In the genomic region with DNA sequence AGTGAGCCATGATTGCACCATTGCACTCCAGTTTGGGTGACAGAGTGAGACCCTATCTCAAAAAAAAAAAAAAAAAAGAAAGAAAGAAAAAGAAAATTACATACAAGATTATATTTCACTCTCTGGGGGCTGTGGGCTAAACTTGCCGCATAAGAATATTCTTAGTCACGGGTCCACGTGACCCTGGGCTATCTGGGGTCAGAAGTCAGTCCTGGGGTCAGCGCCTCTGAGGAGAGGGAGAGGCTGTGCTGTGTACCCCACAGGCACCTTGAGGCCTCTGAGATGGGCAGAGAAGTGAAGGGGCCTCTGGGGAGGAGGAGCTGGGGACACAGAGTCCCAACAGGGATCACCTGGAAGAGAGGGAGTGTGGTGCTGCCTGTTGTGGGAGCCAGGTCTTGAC, we compare ENCODE assay signal across 20 cellular contexts. TPM values are rescaled to one million over a fixed set of nuclear protein-coding genes. Genes with fewer than 3 reads are reported as not detected.
DNase-seq lines count a peak whose midpoint lies in the region; ATAC-seq, FAIRE-seq and TF ChIP-seq lines count a peak whose summit lies in the region.
"Had no signal": no experiment of that assay in that cellular context is flagged by ENCODE, and none has a peak within 500 bp of the region (broad histone marks: within the 10 kb centered on the region; RNA-seq: fewer than 3 reads in every experiment).

No MANE protein-coding gene starts in this region.

- no TSS peak for BruUV-seq in K562 (replicated peaks; lab: Mats Ljungman, UMichigan)

- no peaks in the 10 kb centered on the region for H3F3A ChIP-seq in Loucy (ENCODE audit: low read depth)
- no peaks in the 10 kb centered on the region for H3F3A ChIP-seq in neural progenitor cell (ENCODE audit: low read depth)

- H3K9me2 ChIP-seq in Loucy (replicated peaks; ENCODE audit: low read depth, low read length), result no peaks in the 10 kb centered on the region

- POLR2A ChIA-PET in K562 (lab: Yijun Ruan, JAX), result no interaction called here

- no peaks in the 10 kb centered on the region for H3K36me3 Mint-ChIP-seq in neural progenitor cell
- peaks cover 16 to 17% of the 10 kb centered on the region in 2 donors for H3K36me3 Mint-ChIP-seq in stimulated activated naive B cell treated with anti-CD40 and anti-IgM and Interleukin-4, amounts not matched to agents 10 μg/mL and 1 μg/mL and 100 μg/mL, for 72 hours
- H3K36me3 Mint-ChIP-seq: CD4-positive, CD25-positive, alpha-beta regulatory T cell had no signal

- H3K79me2 ChIP-seq in Loucy (ENCODE audit: insufficient read depth, low read length), result peaks cover 9% of the 10 kb centered on the region
- H3K79me2 ChIP-seq in K562 (ENCODE audit: control insufficient read depth, insufficient read depth, low read length), result no peaks in the 10 kb centered on the region
- H3K79me2 ChIP-seq in neural progenitor cell (ENCODE audit: low read depth), result no peaks in the 10 kb centered on the region

- H3K4me1 Mint-ChIP-seq in neural progenitor cell, result peaks cover 29% of the 10 kb centered on the region
- H3K4me1 Mint-ChIP-seq in stimulated activated naive B cell treated with anti-CD40 and anti-IgM and Interleukin-4, amounts not matched to agents 10 μg/mL and 1 μg/mL and 100 μg/mL, for 72 hours, result peaks cover 58 to 90% of the 10 kb centered on the region in 2 donors

- in situ Hi-C loops in K562 (cut with MboI), result no loop called here

- FAIRE-seq in K562 (lab: Jason Lieb, UNC), result no peak
- FAIRE-seq: A549, G401.6, GM12891 had no signal

- no peaks in the 10 kb centered on the region for H4K20me1 ChIP-seq in Loucy (ENCODE audit: insufficient read depth, low read length, poor library complexity, severe bottlenecking)
- H4K20me1 ChIP-seq in K562 (replicated peaks; ENCODE audit: control insufficient read depth, insufficient read depth, low read length), result no peaks in the 10 kb centered on the region; the same call in 1 of the 2 replicates
- H4K20me1 ChIP-seq in neural progenitor cell (ENCODE audit: low read depth), result no peaks in the 10 kb centered on the region

- no peak for DNase-seq in K562 (ENCODE audit: extremely low read depth in 1 of 4, low spot score in 3 of 4)
- no peak for DNase-seq in neural progenitor cell (ENCODE audit: low spot score)
- no peak for DNase-seq in stimulated activated naive B cell treated with anti-CD40 and anti-IgM and Interleukin-4, amounts not matched to agents 10 μg/mL and 1 μg/mL and 100 μg/mL, for 72 hours
- DNase-seq in activated CD4-positive, CD25-positive, alpha-beta regulatory T cell treated with anti-CD3 and anti-CD28 coated beads, Interleukin-2, amount 50 U/mL, for 72 hours, result no peak
- DNase-seq in NCI-H2227 treated with DMSO at 0.1 percent for 48 hours (lab: John Stamatoyannopoulos, UW), result no peak
- DNase-seq in activated CD4-positive, CD25-positive, alpha-beta regulatory T cell (lab: John Stamatoyannopoulos, UW), result no peak
- DNase-seq: Calu3; CD4-positive, CD25-positive, alpha-beta regulatory T cell; DMS 273 treated with DMSO at 0.1 percent for 48 hours; HCEC 1CT; HFFc6 had no signal

- no peak for TF ChIP-seq POLR2A in K562 (conservative IDR thresholded peaks at IDR 0.05)

- H2AFZ ChIP-seq in Loucy (ENCODE audit: low read length) (no peak overlapping the region), K562 (ENCODE audit: low read depth, low read length) (no peak overlapping the region), neural progenitor cell (replicated peaks) (peak overlapping the region; percentile 34)

- TF ChIP-seq CTCF in Loucy (conservative IDR thresholded peaks at IDR 0.05; ENCODE audit: low read length) (no peak), K562 (IDR thresholded peaks at IDR 0.05 in 2 of 3, conservative IDR thresholded peaks at IDR 0.05 in 1 of 3; ENCODE audit: insufficient read depth in 2 of 3, low read depth in 1 of 3, low read length in 3 of 3) (no peak), neural progenitor cell (IDR thresholded peaks at IDR 0.05) (no peak)

- H3K36me3 ChIP-seq in Loucy (ENCODE audit: insufficient read depth, low read length) (no peaks in the 10 kb centered on the region), K562 (ENCODE audit: control insufficient read depth, insufficient read depth, low read length) (no peaks in the 10 kb centered on the region), neural progenitor cell (no peaks in the 10 kb centered on the region)

- peaks cover 31% of the 10 kb centered on the region for H3K4me1 ChIP-seq in Loucy (ENCODE audit: insufficient read depth, low read length, poor library complexity, severe bottlenecking)
- H3K4me1 ChIP-seq in K562 (replicated peaks in 1 of 2; ENCODE audit: control insufficient read depth in 2 of 2, insufficient read depth in 2 of 2, low read length in 2 of 2), result peaks cover 0 to 21% of the 10 kb centered on the region in 2 experiments; a peak in 2 of 5 replicates
- H3K4me1 ChIP-seq in neural progenitor cell, result peaks cover 8% of the 10 kb centered on the region
- H3K4me1 ChIP-seq: A549 had no signal

- ATAC-seq in K562, result no peak
- ATAC-seq in stimulated activated naive B cell treated with anti-CD40 and anti-IgM and Interleukin-4, amounts not matched to agents 10 μg/mL and 1 μg/mL and 100 μg/mL, for 72 hours (replicated peaks), result no peak
- no peak for ATAC-seq in HG03378 (IDR thresholded peaks at IDR 0.05; ENCODE audit: unreplicated experiment)

- peak overlapping the region; percentile 96 for H3K27ac Mint-ChIP-seq in neural progenitor cell
- H3K27ac Mint-ChIP-seq in stimulated activated naive B cell treated with anti-CD40 and anti-IgM and Interleukin-4, amounts not matched to agents 10 μg/mL and 1 μg/mL and 100 μg/mL, for 72 hours, result peak overlapping the region; percentile 77
- H3K27ac Mint-ChIP-seq: CD4-positive, CD25-positive, alpha-beta regulatory T cell; HFFc6 had no signal

- H3K27ac ChIP-seq in K562 (ENCODE audit: extremely low read depth, low read depth, low read length) (no peak overlapping the region), neural progenitor cell (no peak overlapping the region)
- H3K27ac ChIP-seq: A549, HL-60 had no signal

- TF ChIP-seq EP300 in K562 (IDR thresholded peaks at IDR 0.05; ENCODE audit: low read length), result no peak

- no peak for TF ChIP-seq RAD21 in K562 (CRISPR knock-in tag; conservative IDR thresholded peaks at IDR 0.05 in 1 of 2, IDR thresholded peaks at IDR 0.05 in 1 of 2)

- no peak overlapping the region for H3K4me3 Mint-ChIP-seq in neural progenitor cell
- no peak overlapping the region for H3K4me3 Mint-ChIP-seq in stimulated activated naive B cell treated with anti-CD40 and anti-IgM and Interleukin-4, amounts not matched to agents 10 μg/mL and 1 μg/mL and 100 μg/mL, for 72 hours
- H3K4me3 Mint-ChIP-seq: CD4-positive, CD25-positive, alpha-beta regulatory T cell; HFFc6 had no signal

- peak overlapping the region; percentile 57 for H3K9ac ChIP-seq in Loucy (ENCODE audit: low read depth, low read length, poor library complexity, severe bottlenecking)
- H3K9ac ChIP-seq in K562 (ENCODE audit: insufficient read depth in 1 of 2, low read depth in 2 of 2, low read length in 2 of 2), result peak overlapping the region in 1 of 2 experiments; percentile 36; a peak in 1 of 4 replicates
- H3K9ac ChIP-seq in neural progenitor cell, result no peak overlapping the region

- 12% methylated on average over 4 of the region's 4 CpGs for WGBS in K562 (ENCODE audit: insufficient coverage, low coverage, missing lambda C conversion rate)

- no peaks in the 10 kb centered on the region for H3K9me3 Mint-ChIP-seq in neural progenitor cell
- peaks cover 3 to 4% of the 10 kb centered on the region in 2 donors for H3K9me3 Mint-ChIP-seq in stimulated activated naive B cell treated with anti-CD40 and anti-IgM and Interleukin-4, amounts not matched to agents 10 μg/mL and 1 μg/mL and 100 μg/mL, for 72 hours
- H3K9me3 Mint-ChIP-seq: CD4-positive, CD25-positive, alpha-beta regulatory T cell; HFFc6 had no signal

- H3K4me3 ChIP-seq in Loucy (ENCODE audit: low read length, poor library complexity, severe bottlenecking) (no peak overlapping the region), K562 (no peak overlapping the region), neural progenitor cell (no peak overlapping the region)
- H3K4me3 ChIP-seq: A549 had no signal

- H3K27me3 ChIP-seq in Loucy (ENCODE audit: insufficient read depth, low read length, poor library complexity, severe bottlenecking) (no peaks in the 10 kb centered on the region), K562 (ENCODE audit: control insufficient read depth in 2 of 2, insufficient read depth in 2 of 2, low read length in 2 of 2) (peaks cover 22 to 49% of the 10 kb centered on the region in 2 experiments), neural progenitor cell (no peaks in the 10 kb centered on the region)

- intact Hi-C loops in K562 (cut with micrococcal nuclease), result no loop called here

- H3K4me2 ChIP-seq in Loucy (ENCODE audit: low read depth, low read length, poor library complexity, severe bottlenecking), result no peak overlapping the region
- no peak overlapping the region for H3K4me2 ChIP-seq in K562 (ENCODE audit: insufficient read depth, low read length)
- peak overlapping the region; percentile 27 for H3K4me2 ChIP-seq in neural progenitor cell
- H3K4me2 ChIP-seq: A549 had no signal

- H3K9me3 ChIP-seq in Loucy (ENCODE audit: insufficient read depth, low read depth, low read length) (no peaks in the 10 kb centered on the region), K562 (replicated peaks; ENCODE audit: control insufficient read depth, insufficient read depth, low read depth, low read length) (no peaks in the 10 kb centered on the region; the same call in 1 of the 2 replicates), neural progenitor cell (ENCODE audit: low read depth) (no peaks in the 10 kb centered on the region)
- H3K9me3 ChIP-seq: A549 had no signal

- H3K27me3 Mint-ChIP-seq in neural progenitor cell (ENCODE audit: insufficient read depth, low read depth), result peaks cover 5% of the 10 kb centered on the region
- H3K27me3 Mint-ChIP-seq in stimulated activated naive B cell treated with anti-CD40 and anti-IgM and Interleukin-4, amounts not matched to agents 10 μg/mL and 1 μg/mL and 100 μg/mL, for 72 hours, result no peaks in the 10 kb centered on the region
- H3K27me3 Mint-ChIP-seq: CD4-positive, CD25-positive, alpha-beta regulatory T cell had no signal

- H3K9me1 ChIP-seq in K562 (ENCODE audit: control insufficient read depth, insufficient read depth, low read length), result no peaks in the 10 kb centered on the region

- CTCF ChIA-PET in K562 (lab: Yijun Ruan, JAX; ENCODE audit: low intra/inter-chr PET ratio), result no interaction called here

RNA-seq across cellular contexts. Expression of gene CD79B, which starts 5.8 kb away (rescaled TPM):
- total RNA-seq in K562 (2011; cell fraction: chromatin; rRNA removed; ENCODE audit: low replicate concordance), result not detected in 2 replicates
- not detected in 2 replicates for total RNA-seq in K562 (2011; cell fraction: nucleolus; rRNA removed)
- total RNA-seq in K562 (2011; cell fraction: nucleoplasm; rRNA removed), result 0.59 TPM in 1 of 2 replicates, not detected in the other
- not detected in 2 replicates for total RNA-seq in K562 (2014; rRNA removed)
- 0.44 TPM in 1 of 2 replicates, not detected in the other for total RNA-seq in K562 (2014; rRNA removed; fragmentation: Illumina TruSeq; extraction: Trizol)
- not detected in 2 replicates for total RNA-seq in K562 (2015; rRNA removed; fragmentation: Illumina TruSeq; extraction: Trizol)
- total RNA-seq in K562 (2021), result 0.38 and 0.62 TPM in 2 replicates
- 0.34 and 0.50 TPM in 2 replicates for polyA plus RNA-seq in K562 (2011; rRNA removed)
- polyA plus RNA-seq in K562 (2011; cell fraction: cytosol; rRNA removed), result 0.36 and 0.80 TPM in 2 replicates
- polyA plus RNA-seq in K562 (2011; cell fraction: nucleus; rRNA removed), result 0.38 and 0.46 TPM in 2 replicates
- 0.86 and 0.99 TPM in 2 replicates for polyA plus RNA-seq in K562 (2012)
- polyA plus RNA-seq in K562 (2014; fragmentation: Illumina TruSeq; extraction: Trizol), result 0.12 and 0.39 TPM in 2 replicates
- polyA plus RNA-seq in K562 (2014; fragmentation: Nextera tagmentation; extraction: Ambion mirVana), result under 1 TPM; 0.15 to 0.18 TPM
- 0.57 TPM in 1 of 2 replicates, not detected in the other for polyA plus RNA-seq in K562 (2014; rRNA removed)
- polyA minus RNA-seq in K562 (2011; rRNA and poly(A)+ RNA removed), result not detected in 2 replicates
- not detected in 2 replicates for polyA minus RNA-seq in K562 (2011; cell fraction: cytosol; rRNA and poly(A)+ RNA removed)
- not detected in 2 replicates for polyA minus RNA-seq in K562 (2011; cell fraction: nucleus; rRNA and poly(A)+ RNA removed)
- 1.6 TPM in 1 of 2 replicates, not detected in the other for total RNA-seq in neural progenitor cell (ENCODE audit: low replicate concordance)
- total RNA-seq: Calu3, H4 had no signal
- polyA plus RNA-seq: AG04450 had no signal

RNA-seq across cellular contexts. Expression of gene GH1, which starts 19.3 kb away (rescaled TPM):
- not detected in 2 replicates for total RNA-seq in K562 (2011; cell fraction: chromatin; rRNA removed; ENCODE audit: low replicate concordance)
- total RNA-seq in K562 (2011; cell fraction: nucleolus; rRNA removed), result not detected in 2 replicates
- total RNA-seq in K562 (2011; cell fraction: nucleoplasm; rRNA removed), result not detected in 2 replicates
- total RNA-seq in K562 (2014; rRNA removed), result not detected in 2 replicates
- not detected in 2 replicates for total RNA-seq in K562 (2014; rRNA removed; fragmentation: Illumina TruSeq; extraction: Trizol)
- total RNA-seq in K562 (2015; rRNA removed; fragmentation: Illumina TruSeq; extraction: Trizol), result not detected in 2 replicates
- not detected in 2 replicates for total RNA-seq in K562 (2021)
- not detected in 2 replicates for polyA plus RNA-seq in K562 (2011; rRNA removed)
- polyA plus RNA-seq in K562 (2011; cell fraction: cytosol; rRNA removed), result not detected in 2 replicates
- not detected in 2 replicates for polyA plus RNA-seq in K562 (2011; cell fraction: nucleus; rRNA removed)
- not detected in 2 replicates for polyA plus RNA-seq in K562 (2012)
- polyA plus RNA-seq in K562 (2014; fragmentation: Illumina TruSeq; extraction: Trizol), result not detected in 2 replicates
- polyA plus RNA-seq in K562 (2014; fragmentation: Nextera tagmentation; extraction: Ambion mirVana), result not detected
- polyA plus RNA-seq in K562 (2014; rRNA removed), result not detected in 2 replicates
- not detected in 2 replicates for polyA minus RNA-seq in K562 (2011; rRNA and poly(A)+ RNA removed)
- not detected in 2 replicates for polyA minus RNA-seq in K562 (2011; cell fraction: cytosol; rRNA and poly(A)+ RNA removed)
- not detected in 2 replicates for polyA minus RNA-seq in K562 (2011; cell fraction: nucleus; rRNA and poly(A)+ RNA removed)
- total RNA-seq in neural progenitor cell (ENCODE audit: low replicate concordance), result not detected in 2 replicates
- total RNA-seq: Calu3; CD4-positive, CD25-positive, alpha-beta regulatory T cell; H4; HFFc6 had no signal
- polyA plus RNA-seq: A549, AG04450, BJ had no signal

RNA-seq across cellular contexts. Expression of gene CSHL1, which starts 26.9 kb away (rescaled TPM):
- total RNA-seq in K562 (2011; cell fraction: chromatin; rRNA removed; ENCODE audit: low replicate concordance), result not detected in 2 replicates
- not detected in 2 replicates for total RNA-seq in K562 (2011; cell fraction: nucleolus; rRNA removed)
- total RNA-seq in K562 (2011; cell fraction: nucleoplasm; rRNA removed), result not detected in 2 replicates
- total RNA-seq in K562 (2014; rRNA removed) (not detected in 2 replicates), K562 (2014; rRNA removed; fragmentation: Illumina TruSeq; extraction: Trizol) (not detected in 2 replicates), K562 (2015; rRNA removed; fragmentation: Illumina TruSeq; extraction: Trizol) (not detected in 2 replicates), K562 (2021) (not detected in 2 replicates), neural progenitor cell (ENCODE audit: low replicate concordance) (not detected in 2 replicates)
- polyA plus RNA-seq in K562 (2011; rRNA removed) (not detected in 2 replicates), K562 (2014; fragmentation: Illumina TruSeq; extraction: Trizol) (not detected in 2 replicates), K562 (2014; fragmentation: Nextera tagmentation; extraction: Ambion mirVana) (not detected), K562 (2014; rRNA removed) (not detected in 2 replicates)
- polyA plus RNA-seq in K562 (2011; cell fraction: cytosol; rRNA removed), result not detected in 2 replicates
- polyA plus RNA-seq in K562 (2011; cell fraction: nucleus; rRNA removed), result not detected in 2 replicates
- polyA plus RNA-seq in K562 (2012), result not detected in 2 replicates
- not detected in 2 replicates for polyA minus RNA-seq in K562 (2011; rRNA and poly(A)+ RNA removed)
- not detected in 2 replicates for polyA minus RNA-seq in K562 (2011; cell fraction: cytosol; rRNA and poly(A)+ RNA removed)
- polyA minus RNA-seq in K562 (2011; cell fraction: nucleus; rRNA and poly(A)+ RNA removed), result not detected in 2 replicates
- total RNA-seq: Calu3; CD4-positive, CD25-positive, alpha-beta regulatory T cell; H4; HFFc6 had no signal
- polyA plus RNA-seq: A549; AG04450; BJ; CD4-positive, CD25-positive, alpha-beta regulatory T cell had no signal

RNA-seq across cellular contexts. Expression of gene SCN4A, which starts 34.8 kb away (rescaled TPM):
- total RNA-seq in K562 (2011; cell fraction: chromatin; rRNA removed; ENCODE audit: low replicate concordance), result 2.2 and 9.7 TPM in 2 replicates
- 4.7 and 5.7 TPM in 2 replicates for total RNA-seq in K562 (2011; cell fraction: nucleolus; rRNA removed)
- 2.8 and 3.1 TPM in 2 replicates for total RNA-seq in K562 (2011; cell fraction: nucleoplasm; rRNA removed)
- 1.6 and 1.8 TPM in 2 replicates for total RNA-seq in K562 (2014; rRNA removed)
- total RNA-seq in K562 (2014; rRNA removed; fragmentation: Illumina TruSeq; extraction: Trizol), result 0.73 and 1.4 TPM in 2 replicates
- total RNA-seq in K562 (2015; rRNA removed; fragmentation: Illumina TruSeq; extraction: Trizol), result 0.08 and 0.29 TPM in 2 replicates
- total RNA-seq in K562 (2021), result 1.1 and 1.4 TPM in 2 replicates
- polyA plus RNA-seq in K562 (2011; rRNA removed), result 0.50 and 0.60 TPM in 2 replicates
- 0.21 and 0.37 TPM in 2 replicates for polyA plus RNA-seq in K562 (2011; cell fraction: cytosol; rRNA removed)
- 0.91 and 1.9 TPM in 2 replicates for polyA plus RNA-seq in K562 (2011; cell fraction: nucleus; rRNA removed)
- 0.78 and 3.2 TPM in 2 replicates for polyA plus RNA-seq in K562 (2012)
- polyA plus RNA-seq in K562 (2014; fragmentation: Illumina TruSeq; extraction: Trizol), result 1.9 and 4.6 TPM in 2 replicates
- 1 to 10 TPM; 1.7 to 2.6 TPM for polyA plus RNA-seq in K562 (2014; fragmentation: Nextera tagmentation; extraction: Ambion mirVana)
- polyA plus RNA-seq in K562 (2014; rRNA removed), result 0.54 and 2.1 TPM in 2 replicates
- 1.5 and 2.6 TPM in 2 replicates for polyA minus RNA-seq in K562 (2011; rRNA and poly(A)+ RNA removed)
- polyA minus RNA-seq in K562 (2011; cell fraction: cytosol; rRNA and poly(A)+ RNA removed), result not detected in 2 replicates
- 3.4 and 4.6 TPM in 2 replicates for polyA minus RNA-seq in K562 (2011; cell fraction: nucleus; rRNA and poly(A)+ RNA removed)
- 1.8 and 4.2 TPM in 2 replicates for total RNA-seq in neural progenitor cell (ENCODE audit: low replicate concordance)
- total RNA-seq: Calu3; CD4-positive, CD25-positive, alpha-beta regulatory T cell; HFFc6 had no signal
- polyA plus RNA-seq: BJ; CD4-positive, CD25-positive, alpha-beta regulatory T cell had no signal

RNA-seq across cellular contexts. Expression of gene CSH1, which starts 41.5 kb away (rescaled TPM):
- not detected in 2 replicates for total RNA-seq in K562 (2011; cell fraction: chromatin; rRNA removed; ENCODE audit: low replicate concordance)
- not detected in 2 replicates for total RNA-seq in K562 (2011; cell fraction: nucleolus; rRNA removed)
- total RNA-seq in K562 (2011; cell fraction: nucleoplasm; rRNA removed), result not detected in 2 replicates
- total RNA-seq in K562 (2014; rRNA removed) (not detected in 2 replicates), K562 (2014; rRNA removed; fragmentation: Illumina TruSeq; extraction: Trizol) (not detected in 2 replicates), K562 (2015; rRNA removed; fragmentation: Illumina TruSeq; extraction: Trizol) (not detected in 2 replicates), K562 (2021) (not detected in 2 replicates), neural progenitor cell (ENCODE audit: low replicate concordance) (not detected in 2 replicates)
- polyA plus RNA-seq in K562 (2011; rRNA removed) (not detected in 2 replicates), K562 (2014; fragmentation: Illumina TruSeq; extraction: Trizol) (not detected in 2 replicates), K562 (2014; fragmentation: Nextera tagmentation; extraction: Ambion mirVana) (not detected), K562 (2014; rRNA removed) (not detected in 2 replicates)
- polyA plus RNA-seq in K562 (2011; cell fraction: cytosol; rRNA removed), result not detected in 2 replicates
- polyA plus RNA-seq in K562 (2011; cell fraction: nucleus; rRNA removed), result not detected in 2 replicates
- 0.25 TPM in 1 of 2 replicates, not detected in the other for polyA plus RNA-seq in K562 (2012)
- polyA minus RNA-seq in K562 (2011; rRNA and poly(A)+ RNA removed), result not detected in 2 replicates
- polyA minus RNA-seq in K562 (2011; cell fraction: cytosol; rRNA and poly(A)+ RNA removed), result not detected in 2 replicates
- polyA minus RNA-seq in K562 (2011; cell fraction: nucleus; rRNA and poly(A)+ RNA removed), result not detected in 2 replicates
- total RNA-seq: Calu3, H4, HFFc6 had no signal
- polyA plus RNA-seq: A549; AG04450; BJ; CD4-positive, CD25-positive, alpha-beta regulatory T cell had no signal
